24 cellular contexts compared by ENCODE assay signal in genomic region chr7:16123117-16123770, GRCh38.
"Had no signal": no experiment of that assay in that cellular context is flagged by ENCODE, and none has a peak within 500 bp of the region (broad histone marks: within the 10 kb centered on the region; RNA-seq: fewer than 3 reads in every experiment).

No MANE protein-coding gene starts in this region.

- H3K9me3 ChIP-seq: SK-N-SH had no signal

- H3K9ac ChIP-seq: KMS-11, SK-N-SH had no signal

- H3K27ac ChIP-seq: HL-60, KMS-11, RWPE1 had no signal

- H3K4me3 ChIP-seq: K562 had no signal

- DNase-seq: Kasumi-1; MM.1S; NCI-H1092 treated with DMSO at 0.1 percent for 48 hours; NCI-H1436; NCI-H1694 treated with DMSO at 0.1 percent for 48 hours; NCI-H1930; NCI-H2081; NCI-H2107; NCI-H2171; NCI-H226; NCI-H446; NCI-H510A; NCI-H524 treated with DMSO at 0.1 percent for 48 hours; NCI-H69; NK-92 treated with Interleukin-12 subunit alpha and Interleukin-12 subunit beta, amount 100 ng/mL, for 24 hours; PC-3; SHP77; SK-N-SH; SW 1271; T-cell had no signal
